Comparison of ENCODE assay signal across 1 cellular context in the genomic region with DNA sequence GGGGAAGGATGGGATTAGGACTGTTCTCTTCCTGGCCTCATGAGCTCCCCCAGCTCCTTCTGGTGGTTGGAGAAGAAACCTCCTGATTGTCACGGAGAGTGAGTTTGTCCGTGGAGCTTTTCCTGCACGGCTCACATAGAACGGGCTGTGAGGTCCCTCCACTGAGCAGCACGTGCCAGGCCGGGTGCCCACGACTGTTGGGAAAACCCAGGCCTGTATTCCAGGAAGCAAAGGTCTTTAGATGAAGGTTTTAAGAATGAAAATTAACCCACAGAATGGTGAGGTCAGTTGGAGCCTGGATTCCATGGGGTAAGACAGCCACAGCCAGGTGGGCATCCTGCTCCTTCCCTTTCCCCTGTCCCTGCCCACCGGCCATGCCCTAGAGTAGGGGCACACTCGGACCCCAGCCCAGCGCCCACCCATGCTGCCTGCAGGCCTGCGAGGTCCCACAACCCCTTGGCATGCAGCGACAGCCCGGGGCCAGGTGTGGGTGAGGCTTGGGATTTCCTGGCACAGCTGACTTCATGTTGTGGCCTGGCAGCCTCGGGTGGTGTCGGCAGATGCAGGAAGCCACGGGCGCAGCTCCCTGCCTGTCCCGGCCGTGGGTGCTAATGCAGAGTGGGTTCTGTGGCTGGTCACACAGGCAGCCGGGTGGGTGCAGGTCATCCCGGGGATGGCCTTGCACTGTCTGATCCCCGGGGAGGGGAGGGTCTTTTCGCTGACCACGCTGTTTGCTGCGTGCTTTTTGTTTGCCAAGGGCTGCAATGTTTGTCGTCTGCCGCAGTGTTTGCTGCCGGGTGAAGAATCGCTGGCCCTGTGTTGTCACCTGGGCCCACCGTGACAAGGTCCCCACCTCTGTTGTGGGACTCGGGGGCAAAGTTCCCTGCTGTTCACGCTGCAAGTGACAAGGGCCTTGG.
TF ChIP-seq lines count a peak whose summit lies in the region.
"Not testable (repeated sequence)": the region's sequence is repeated elsewhere in the genome, so short reads cannot be mapped to it uniquely, and the experiment has no call there.

No MANE protein-coding gene starts in this region.

TF ChIP-seq in HepG2, 621 proteins besides CTCF, POLR2A, EP300 and RAD21 (continued from another document and continues in another):
- TF ChIP-seq ZBTB33 (CRISPR knock-in tag; IDR thresholded peaks at IDR 0.05) (peak; percentile 75; the same call in 1 of the 2 replicates), FOXO4 (CRISPR knock-in tag; conservative IDR thresholded peaks at IDR 0.05) (peak; percentile 99), RFXAP (CRISPR knock-in tag; IDR thresholded peaks at IDR 0.05; ENCODE audit: borderline replicate concordance) (peak; percentile 3; the same call in 1 of the 2 replicates), NR2F6 (IDR thresholded peaks at IDR 0.05) (peak; percentile 93), NR2F6 (CRISPR knock-in tag; IDR thresholded peaks at IDR 0.05) (peak; percentile 97), ZNF703 (CRISPR knock-in tag; IDR thresholded peaks at IDR 0.05; ENCODE audit: borderline replicate concordance) (peak; percentile 93; the same call in 1 of the 2 replicates), ZBTB40 (CRISPR knock-in tag; IDR thresholded peaks at IDR 0.05) (peak; percentile 11; the same call in 1 of the 2 replicates), ZNF777 (CRISPR knock-in tag; IDR thresholded peaks at IDR 0.05) (0 out of 2 replicates have a peak, but pooled peaks have one; percentile 19), ZNF792 (CRISPR knock-in tag; IDR thresholded peaks at IDR 0.05) (peak; percentile 84; the same call in 1 of the 2 replicates), JUND (CRISPR knock-in tag; IDR thresholded peaks at IDR 0.05) (peak; percentile 54), ZFP1 (CRISPR knock-in tag; IDR thresholded peaks at IDR 0.05) (peak; percentile 94; the same call in 1 of the 2 replicates), TCF7 (IDR thresholded peaks at IDR 0.05; ENCODE audit: low read depth) (peak; percentile 92), TOPORS (CRISPR knock-in tag; IDR thresholded peaks at IDR 0.05) (peak; percentile 92), FLYWCH1 (CRISPR knock-in tag; IDR thresholded peaks at IDR 0.05) (peak; percentile 41; the same call in 1 of the 2 replicates), ERF (CRISPR knock-in tag; IDR thresholded peaks at IDR 0.05) (peak; percentile 92), GATA4 (IDR thresholded peaks at IDR 0.05; ENCODE audit: borderline replicate concordance, low read depth) (peak; percentile 99), LCORL (CRISPR knock-in tag; IDR thresholded peaks at IDR 0.05) (peak; percentile 88), TBX2 (CRISPR knock-in tag; IDR thresholded peaks at IDR 0.05; ENCODE audit: borderline replicate concordance) (peak; percentile 99), NR2F1 (CRISPR knock-in tag; IDR thresholded peaks at IDR 0.05) (peak; percentile 91 to 96), TFAP4 (IDR thresholded peaks at IDR 0.05; ENCODE audit: borderline replicate concordance, low read depth) (peak; percentile 87), SRY (CRISPR knock-in tag; IDR thresholded peaks at IDR 0.05) (peak; percentile 28; the same call in 1 of the 2 replicates), MNT (IDR thresholded peaks at IDR 0.05) (peak; percentile 73), ZFY (CRISPR knock-in tag; IDR thresholded peaks at IDR 0.05) (peak; percentile 66), BRD4 (CRISPR knock-in tag; IDR thresholded peaks at IDR 0.05) (peak; percentile 100), HOXD1 (CRISPR knock-in tag; IDR thresholded peaks at IDR 0.05) (peak; percentile 99)
- not testable (repeated sequence) for TF ChIP-seq ZBTB40, LCORL (IDR thresholded peaks at IDR 0.05)
- TF ChIP-seq, protein P1, sequence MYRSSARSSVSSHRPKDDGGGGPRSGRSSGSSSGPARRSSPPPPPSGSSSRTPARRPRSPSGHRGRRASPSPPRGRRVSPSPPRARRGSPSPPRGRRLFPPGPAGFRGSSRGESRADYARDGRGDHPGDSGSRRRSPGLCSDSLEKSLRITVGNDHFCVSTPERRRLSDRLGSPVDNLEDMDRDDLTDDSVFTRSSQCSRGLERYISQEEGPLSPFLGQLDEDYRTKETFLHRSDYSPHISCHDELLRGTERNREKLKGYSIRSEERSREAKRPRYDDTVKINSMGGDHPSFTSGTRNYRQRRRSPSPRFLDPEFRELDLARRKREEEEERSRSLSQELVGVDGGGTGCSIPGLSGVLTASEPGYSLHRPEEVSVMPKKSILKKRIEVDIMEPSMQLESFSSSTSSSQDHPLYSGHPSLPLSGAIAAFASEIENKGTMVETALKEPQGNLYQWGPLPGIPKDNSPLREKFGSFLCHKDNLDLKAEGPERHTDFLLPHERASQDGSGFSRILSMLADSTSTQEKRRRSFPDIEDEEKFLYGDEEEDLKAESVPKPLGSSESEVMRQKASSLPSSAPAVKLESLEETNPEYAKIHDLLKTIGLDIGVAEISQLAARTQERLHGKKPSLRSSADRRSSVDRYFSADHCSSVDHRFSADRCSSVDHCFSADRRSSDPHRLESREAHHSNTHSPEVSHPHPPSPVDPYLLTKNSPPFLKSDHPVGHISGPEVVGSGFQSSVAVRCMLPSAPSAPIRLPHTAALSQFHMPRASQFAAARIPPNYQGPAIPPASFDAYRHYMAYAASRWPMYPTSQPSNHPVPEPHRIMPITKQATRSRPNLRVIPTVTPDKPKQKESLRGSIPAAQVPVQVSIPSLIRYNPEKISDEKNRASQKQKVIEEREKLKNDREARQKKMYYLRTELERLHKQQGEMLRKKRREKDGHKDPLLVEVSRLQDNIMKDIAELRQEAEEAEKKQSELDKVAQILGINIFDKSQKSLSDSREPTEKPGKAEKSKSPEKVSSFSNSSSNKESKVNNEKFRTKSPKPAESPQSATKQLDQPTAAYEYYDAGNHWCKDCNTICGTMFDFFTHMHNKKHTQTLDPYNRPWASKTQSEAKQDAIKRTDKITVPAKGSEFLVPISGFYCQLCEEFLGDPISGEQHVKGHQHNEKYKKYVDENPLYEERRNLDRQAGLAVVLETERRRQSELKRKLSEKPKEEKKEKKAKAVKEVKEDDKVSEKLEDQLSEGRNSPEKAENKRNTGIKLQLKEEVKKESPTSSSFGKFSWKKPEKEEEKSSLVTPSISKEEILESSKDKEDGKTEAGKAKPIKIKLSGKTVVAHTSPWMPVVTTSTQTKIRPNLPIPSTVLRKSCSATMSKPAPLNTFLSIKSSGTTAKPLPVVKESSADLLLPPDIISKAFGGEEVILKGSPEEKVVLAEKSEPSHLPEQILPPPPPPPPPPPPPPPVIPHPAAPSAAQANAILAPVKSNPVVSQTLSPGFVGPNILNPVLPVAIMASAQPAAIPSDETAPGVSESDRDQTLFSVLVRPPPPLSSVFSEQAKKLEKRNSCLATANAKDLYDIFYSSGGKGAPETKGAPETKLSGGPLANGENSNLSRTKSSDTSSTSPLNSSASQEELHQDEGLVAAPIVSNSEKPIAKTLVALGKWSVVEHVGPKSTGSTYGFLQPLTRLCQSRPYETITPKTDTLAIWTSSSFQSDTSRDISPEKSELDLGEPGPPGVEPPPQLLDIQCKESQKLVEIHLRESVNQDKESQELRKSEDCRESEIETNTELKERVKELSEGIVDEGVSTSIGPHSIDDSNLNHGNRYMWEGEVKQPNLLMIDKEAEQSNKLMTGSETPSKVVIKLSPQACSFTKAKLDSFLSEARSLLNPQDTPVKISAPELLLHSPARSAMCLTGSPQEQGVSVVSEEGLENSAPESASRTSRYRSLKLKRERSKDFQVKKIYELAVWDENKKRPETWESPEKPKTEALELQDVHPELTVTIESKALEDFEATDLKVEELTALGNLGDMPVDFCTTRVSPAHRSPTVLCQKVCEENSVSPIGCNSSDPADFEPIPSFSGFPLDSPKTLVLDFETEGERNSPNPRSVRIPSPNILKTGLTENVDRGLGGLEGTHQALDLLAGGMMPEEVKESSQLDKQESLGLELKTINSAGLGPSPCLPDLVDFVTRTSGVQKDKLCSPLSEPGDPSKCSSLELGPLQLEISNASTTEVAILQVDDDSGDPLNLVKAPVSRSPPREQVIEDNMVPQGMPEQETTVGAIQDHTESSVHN (CRISPR knock-in tag; IDR thresholded peaks at IDR 0.05), result 0 out of 2 replicates have a peak, but pooled peaks have one; percentile 56
